ENCODE assay signal across 12 cellular contexts in the genomic region with DNA sequence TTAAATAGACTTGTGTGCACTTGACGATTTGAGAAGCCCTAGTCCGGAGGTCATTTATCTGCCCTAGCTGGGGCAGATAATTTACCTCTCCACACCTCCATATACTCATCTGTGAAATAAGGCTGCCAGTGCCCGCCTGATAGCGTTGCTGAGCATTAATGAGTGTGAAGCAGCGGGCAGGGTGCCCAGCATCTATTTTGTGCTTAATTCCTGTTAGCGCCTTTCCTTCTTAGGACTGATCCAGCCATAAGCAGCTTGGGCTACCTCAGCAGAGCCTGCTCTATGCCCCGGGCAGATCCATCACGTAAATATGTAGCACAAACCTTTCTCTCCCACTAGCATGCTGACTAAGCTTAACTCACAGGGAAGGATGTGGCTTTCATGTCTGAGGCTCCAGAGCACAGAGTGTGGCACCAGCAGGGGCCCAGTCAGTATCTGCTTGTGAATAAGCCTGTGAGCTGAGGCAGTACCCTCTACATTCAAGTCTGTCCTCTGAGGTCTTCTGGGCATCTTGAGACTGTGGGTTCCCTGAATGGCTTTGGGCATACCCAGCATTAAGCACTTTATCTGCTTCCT. TPM values are rescaled to one million over a fixed set of nuclear protein-coding genes. Genes with fewer than 3 reads are reported as not detected.
DNase-seq lines count a peak whose midpoint lies in the region; ATAC-seq lines count a peak whose summit lies in the region.
"Had no signal": no experiment of that assay in that cellular context is flagged by ENCODE, and none has a peak within 500 bp of the region (broad histone marks: within the 10 kb centered on the region; RNA-seq: fewer than 3 reads in every experiment).

No MANE protein-coding gene starts in this region.

- peaks cover 32% of the 10 kb centered on the region for H3K4me1 ChIP-seq in CD4-positive, CD25-positive, alpha-beta regulatory T cell (ENCODE audit: control insufficient read depth, insufficient read depth, low read length, poor library complexity, severe bottlenecking)
- H3K4me1 ChIP-seq in mesendoderm (ENCODE audit: control insufficient read depth, low read depth, low read length), result no peaks in the 10 kb centered on the region

- H2BK120ac ChIP-seq in mesendoderm (ENCODE audit: low read depth, low read length), result no peak overlapping the region

- H3K36me3 Mint-ChIP-seq in CD4-positive, CD25-positive, alpha-beta regulatory T cell, result no peaks in the 10 kb centered on the region
- peaks cover 18% of the 10 kb centered on the region for H3K36me3 Mint-ChIP-seq in activated CD8-positive, alpha-beta T cell treated with anti-CD3 and anti-CD28 coated beads, Interleukin-2, amount 10 ng/mL, durations not matched to agents 7 days and 5 days (ENCODE audit: low read depth)

- no peak overlapping the region for H3K18ac ChIP-seq in mesendoderm (ENCODE audit: low read length)

- no peak overlapping the region for H3K9ac ChIP-seq in mesendoderm (ENCODE audit: low read length)

- WGBS in mesendoderm (ENCODE audit: extremely low coverage, insufficient coverage, low lambda C conversion rate), result no CpG with 5 or more reads among the region's 8 CpGs

- peak overlapping the region; percentile 69 for H2AK5ac ChIP-seq in mesendoderm (ENCODE audit: low read length)

- no peaks in the 10 kb centered on the region for H3K27me3 ChIP-seq in CD4-positive, CD25-positive, alpha-beta regulatory T cell (ENCODE audit: control insufficient read depth, insufficient read depth, low read length)
- peaks cover 14% of the 10 kb centered on the region for H3K27me3 ChIP-seq in mesendoderm (ENCODE audit: insufficient read depth, low read length, poor library complexity)

- H3K27me3 Mint-ChIP-seq in CD4-positive, CD25-positive, alpha-beta regulatory T cell, result peaks cover 21% of the 10 kb centered on the region
- peaks cover 7% of the 10 kb centered on the region for H3K27me3 Mint-ChIP-seq in activated CD8-positive, alpha-beta T cell treated with anti-CD3 and anti-CD28 coated beads, Interleukin-2, amount 10 ng/mL, durations not matched to agents 7 days and 5 days (ENCODE audit: low read depth)

- POLR2A ChIA-PET in activated CD8-positive, alpha-beta T cell treated with anti-CD3 and anti-CD28 coated beads, Interleukin-2, amount 10 ng/mL, durations not matched to agents 7 days and 5 days (lab: Charles Lee), result interaction anchor here (0.5 to 3.9 kb wide), 12 partner anchors 8 to 357 kb away, joined by 4 to 108 read pairs (median 6); a partner anchor contains a TSS

- H3K4me3 ChIP-seq in CD4-positive, CD25-positive, alpha-beta regulatory T cell (ENCODE audit: low read depth, low read length), result peak overlapping the region; percentile 91
- no peak overlapping the region for H3K4me3 ChIP-seq in mesendoderm (ENCODE audit: low read length)
- H3K4me3 ChIP-seq: lung had no signal

- H3K79me1 ChIP-seq in mesendoderm (ENCODE audit: low read length), result no peaks in the 10 kb centered on the region

- peak overlapping the region; percentile 61 to 86 (median 73) for H3K27ac Mint-ChIP-seq in CD4-positive, CD25-positive, alpha-beta regulatory T cell
- H3K27ac Mint-ChIP-seq in activated CD8-positive, alpha-beta T cell treated with anti-CD3 and anti-CD28 coated beads, Interleukin-2, amount 10 ng/mL, durations not matched to agents 7 days and 5 days, result peak overlapping the region; percentile 95

- peak overlapping the region; percentile 27 for H3K27ac ChIP-seq in CD4-positive, CD25-positive, alpha-beta regulatory T cell (ENCODE audit: insufficient read depth, low read length, poor library complexity, severe bottlenecking)
- H3K27ac ChIP-seq in mesendoderm (ENCODE audit: low read depth, low read length), result no peak overlapping the region
- H3K27ac ChIP-seq: adrenal gland had no signal

- no peak overlapping the region for H4K5ac ChIP-seq in mesendoderm (ENCODE audit: low read length)

- peak in 1 of 3 donors; percentile 78 for DNase-seq in CD4-positive, CD25-positive, alpha-beta regulatory T cell
- DNase-seq in ELR (ENCODE audit: low read depth) (peak; percentile 30), mesendoderm (no peak), NCI-H1930 (lab: John Stamatoyannopoulos, UW) (no peak), NCI-H2107 treated with DMSO at 0.1 percent for 48 hours (lab: John Stamatoyannopoulos, UW; ENCODE audit: unreplicated experiment) (no peak), midbrain (lab: John Stamatoyannopoulos, UW) (no peak)
- DNase-seq in activated CD8-positive, alpha-beta T cell treated with anti-CD3 and anti-CD28 coated beads, Interleukin-2, amount 10 ng/mL, durations not matched to agents 7 days and 5 days, result peak; percentile 75
- DNase-seq: adrenal gland, DMS 273 treated with DMSO at 0.1 percent for 48 hours, NCI-H1436 had no signal

- peaks cover 24 to 58% (median 40%) of the 10 kb centered on the region in 4 donors for H3K4me1 Mint-ChIP-seq in CD4-positive, CD25-positive, alpha-beta regulatory T cell
- peaks cover 61% of the 10 kb centered on the region for H3K4me1 Mint-ChIP-seq in activated CD8-positive, alpha-beta T cell treated with anti-CD3 and anti-CD28 coated beads, Interleukin-2, amount 10 ng/mL, durations not matched to agents 7 days and 5 days (ENCODE audit: low read depth)

- no peaks in the 10 kb centered on the region for H3K79me2 ChIP-seq in mesendoderm (ENCODE audit: control insufficient read depth, insufficient read depth, low read length)

- peak overlapping the region; percentile 80 to 97 (median 88) for H3K4me3 Mint-ChIP-seq in CD4-positive, CD25-positive, alpha-beta regulatory T cell
- H3K4me3 Mint-ChIP-seq in activated CD8-positive, alpha-beta T cell treated with anti-CD3 and anti-CD28 coated beads, Interleukin-2, amount 10 ng/mL, durations not matched to agents 7 days and 5 days, result peak overlapping the region; percentile 93

- no peak overlapping the region for H3K23ac ChIP-seq in mesendoderm (ENCODE audit: low read length)

- H2BK15ac ChIP-seq in mesendoderm (replicated peaks; ENCODE audit: low read depth), result no peak overlapping the region

- no peak overlapping the region for H3K4me2 ChIP-seq in mesendoderm (ENCODE audit: low read length)

- peak in 1 of 2 donors; percentile 10 for ATAC-seq in CD4-positive, CD25-positive, alpha-beta regulatory T cell (ENCODE audit: low read depth in 2 of 2)
- peak; percentile 17 for ATAC-seq in activated CD8-positive, alpha-beta T cell treated with anti-CD3 and anti-CD28 coated beads, Interleukin-2, amount 10 ng/mL, durations not matched to agents 7 days and 5 days
- ATAC-seq in HG03565 (IDR thresholded peaks at IDR 0.05; ENCODE audit: unreplicated experiment), result no peak

- CTCF ChIA-PET in activated CD8-positive, alpha-beta T cell treated with anti-CD3 and anti-CD28 coated beads, Interleukin-2, amount 10 ng/mL, durations not matched to agents 7 days and 5 days (lab: Charles Lee), result interaction anchor here (0.7 to 12.6 kb wide), 7 partner anchors 9 to 1027 kb away, joined by 3 to 123 read pairs (median 10); a partner anchor contains a TSS

- H3K9me3 ChIP-seq in CD4-positive, CD25-positive, alpha-beta regulatory T cell (ENCODE audit: control insufficient read depth in 2 of 2, low read length in 2 of 2), result no peaks in the 10 kb centered on the region
- H3K9me3 ChIP-seq: adrenal gland had no signal

- no peak overlapping the region for H3K4ac ChIP-seq in mesendoderm (ENCODE audit: low read depth, low read length)

- H3K36me3 ChIP-seq in CD4-positive, CD25-positive, alpha-beta regulatory T cell (ENCODE audit: control insufficient read depth, insufficient read depth, low read length), result no peaks in the 10 kb centered on the region
- H3K36me3 ChIP-seq in mesendoderm (ENCODE audit: control insufficient read depth, insufficient read depth, low read length), result no peaks in the 10 kb centered on the region
- H3K36me3 ChIP-seq: adrenal gland had no signal

- no peak overlapping the region for H4K8ac ChIP-seq in mesendoderm (ENCODE audit: low read depth, low read length)

- H2BK5ac ChIP-seq in mesendoderm (ENCODE audit: low read length), result no peak overlapping the region

- H3K56ac ChIP-seq in mesendoderm (ENCODE audit: low read length), result peak overlapping the region; percentile 7

- H3K9me3 Mint-ChIP-seq in CD4-positive, CD25-positive, alpha-beta regulatory T cell, result no peaks in the 10 kb centered on the region
- H3K9me3 Mint-ChIP-seq in activated CD8-positive, alpha-beta T cell treated with anti-CD3 and anti-CD28 coated beads, Interleukin-2, amount 10 ng/mL, durations not matched to agents 7 days and 5 days (ENCODE audit: insufficient read depth), result no peaks in the 10 kb centered on the region

RNA-seq across cellular contexts. Expression of a gene that starts 21.5 kb away (rescaled TPM):
- 59.0 TPM for total RNA-seq in CD4-positive, CD25-positive, alpha-beta regulatory T cell
- 10 to 100 TPM; 16.1 to 49.7 (median 30.2) TPM for polyA plus RNA-seq in CD4-positive, CD25-positive, alpha-beta regulatory T cell
- 100 to 1,000 TPM; 129 to 139 TPM for total RNA-seq in activated CD8-positive, alpha-beta T cell treated with anti-CD3 and anti-CD28 coated beads, Interleukin-2, amount 10 ng/mL, durations not matched to agents 7 days and 5 days
- 38.8 TPM for polyA plus RNA-seq in mesendoderm (2013, experiment 1 of 2)
- polyA plus RNA-seq in mesendoderm (2013, experiment 2 of 2), result 38.9 TPM

RNA-seq across cellular contexts. Expression of a gene that starts 49.0 kb away (rescaled TPM):
- total RNA-seq in CD4-positive, CD25-positive, alpha-beta regulatory T cell, result 0.30 TPM
- polyA plus RNA-seq in CD4-positive, CD25-positive, alpha-beta regulatory T cell, result under 1 TPM in 3 of 4 donors, not detected in 1; 0.41 to 0.61 (median 0.41) TPM
- total RNA-seq in activated CD8-positive, alpha-beta T cell treated with anti-CD3 and anti-CD28 coated beads, Interleukin-2, amount 10 ng/mL, durations not matched to agents 7 days and 5 days, result 1 to 10 TPM; 2.8 to 4.0 TPM
- polyA plus RNA-seq in mesendoderm (2013, experiment 1 of 2), result 1.4 TPM
- polyA plus RNA-seq in mesendoderm (2013, experiment 2 of 2), result 1.1 TPM

RNA-seq across cellular contexts. Expression of a gene that starts 59.0 kb away (rescaled TPM):
- 63.4 TPM for total RNA-seq in CD4-positive, CD25-positive, alpha-beta regulatory T cell
- 10 to 100 TPM; 16.4 to 23.5 (median 19.5) TPM for polyA plus RNA-seq in CD4-positive, CD25-positive, alpha-beta regulatory T cell
- total RNA-seq in activated CD8-positive, alpha-beta T cell treated with anti-CD3 and anti-CD28 coated beads, Interleukin-2, amount 10 ng/mL, durations not matched to agents 7 days and 5 days, result 10 to 100 TPM; 66.5 to 71.9 TPM
- 15.8 TPM for polyA plus RNA-seq in mesendoderm (2013, experiment 1 of 2)
- 15.4 TPM for polyA plus RNA-seq in mesendoderm (2013, experiment 2 of 2)

Comparison
In these comparisons a context has a peak if more than half of its experiments do, and no peak if none do; other contexts are left out.
1. DNase-seq: peak in ELR (single experiment) and activated CD8-positive, alpha-beta T cell treated with anti-CD3 and anti-CD28 coated beads, Interleukin-2, amount 10 ng/mL, durations not matched to agents 7 days and 5 days (single experiment); none in mesendoderm (single experiment), NCI-H1930 (0 of 2), NCI-H2107 treated with DMSO at 0.1 percent for 48 hours (single experiment) and midbrain (single experiment).